ENCODE assay signal across 21 cellular contexts in genomic region chr3:14858105-14858504, GRCh38. TPM values are rescaled to one million over a fixed set of nuclear protein-coding genes. Genes with fewer than 3 reads are reported as not detected.
DNase-seq lines count a peak whose midpoint lies in the region; ATAC-seq, FAIRE-seq and TF ChIP-seq lines count a peak whose summit lies in the region.
"Had no signal": no experiment of that assay in that cellular context is flagged by ENCODE, and none has a peak within 500 bp of the region (broad histone marks: within the 10 kb centered on the region; RNA-seq: fewer than 3 reads in every experiment).

No MANE protein-coding gene starts in this region.

- TF ChIP-seq CTCF in A549 (IDR thresholded peaks at IDR 0.05), result no peak
- no peak for TF ChIP-seq CTCF in foreskin keratinocyte (conservative IDR thresholded peaks at IDR 0.05)

- CTCF ChIA-PET in A549 (lab: Yijun Ruan, JAX), result interaction anchor here (0.8 to 2.1 kb wide), 6 partner anchors 11 to 67 kb away, joined by 3 to 11 read pairs (median 4); no protein-coding TSS in a partner anchor

- peaks cover 12% of the 10 kb centered on the region; the same call in 2 of the 3 replicates for H3K9me3 ChIP-seq in A549

- H3K27ac ChIP-seq in A549, result no peak overlapping the region
- H3K27ac ChIP-seq in foreskin keratinocyte, result no peak overlapping the region
- H3K27ac ChIP-seq: 22Rv1 had no signal

- ATAC-seq in A549 (peak; percentile 17 to 39; a peak in 4 of 6 replicates), foreskin keratinocyte (peak; percentile 24), GM21367 (IDR thresholded peaks at IDR 0.05; ENCODE audit: unreplicated experiment) (no peak)

- no peak for FAIRE-seq in A549 (lab: Jason Lieb, UNC)
- FAIRE-seq: A204.1, G401.6, GM12892, GM19239, H54 had no signal

- TF ChIP-seq POLR2A in A549 (IDR thresholded peaks at IDR 0.05; ENCODE audit: low read length), result no peak

- peaks cover 5% of the 10 kb centered on the region for H3K27me3 ChIP-seq in foreskin keratinocyte

- TF ChIP-seq EP300 in A549 (IDR thresholded peaks at IDR 0.05), result no peak

- no peak overlapping the region for H3K4me2 ChIP-seq in A549

- 17% methylated on average over 1 of the region's 1 CpG for WGBS in A549 (ENCODE audit: missing lambda C conversion rate)

- no peak for TF ChIP-seq RAD21 in A549 (conservative IDR thresholded peaks at IDR 0.05 in 1 of 2, IDR thresholded peaks at IDR 0.05 in 1 of 2)

- H3K4me1 ChIP-seq in A549 (no peaks in the 10 kb centered on the region), foreskin keratinocyte (no peaks in the 10 kb centered on the region)
- H3K4me1 ChIP-seq: HAP-1 had no signal

- no peak overlapping the region for H3K4me3 ChIP-seq in A549
- H3K4me3 ChIP-seq: HAP-1 had no signal

- POLR2A ChIA-PET in A549 (lab: Yijun Ruan, JAX), result no interaction called here

- no peak for DNase-seq in A549 (ENCODE audit: low read depth in 1 of 2, low spot score in 1 of 2)
- peak; percentile 65 for DNase-seq in RPMI7951 (ENCODE audit: low read depth)
- no peak for DNase-seq in foreskin keratinocyte
- no peak for DNase-seq in activated CD4-positive, alpha-beta T cell treated with anti-CD3 and anti-CD28 coated beads, Interleukin-2, amount 50 U/mL, for 1 hour
- no peak for DNase-seq in stimulated activated naive CD4-positive, alpha-beta T cell (lab: John Stamatoyannopoulos, UW)
- DNase-seq: ACHN; C1 segment of cervical spinal cord; Calu3; CD4-positive, alpha-beta memory T cell; DMS53; DMS79 treated with DMSO at 0.1 percent for 48 hours; GOT3 had no signal

TF ChIP-seq in A549, 52 proteins besides CTCF, POLR2A, EP300 and RAD21:
- no peak for TF ChIP-seq KDM1A (IDR thresholded peaks at IDR 0.05; ENCODE audit: low read depth)
- no peak for TF ChIP-seq RFX5 (IDR thresholded peaks at IDR 0.05)
- no peak for TF ChIP-seq HEYL (CRISPR knock-in tag; IDR thresholded peaks at IDR 0.05)
- no peak for TF ChIP-seq ZFP36 (IDR thresholded peaks at IDR 0.05; ENCODE audit: borderline replicate concordance, partially characterized antibody)
- no peak for TF ChIP-seq NR3C1 (IDR thresholded peaks at IDR 0.05)
- no peak for TF ChIP-seq JUNB (IDR thresholded peaks at IDR 0.05)
- no peak for TF ChIP-seq ESRRA (IDR thresholded peaks at IDR 0.05; ENCODE audit: borderline replicate concordance, low read length)
- TF ChIP-seq, protein P1, sequence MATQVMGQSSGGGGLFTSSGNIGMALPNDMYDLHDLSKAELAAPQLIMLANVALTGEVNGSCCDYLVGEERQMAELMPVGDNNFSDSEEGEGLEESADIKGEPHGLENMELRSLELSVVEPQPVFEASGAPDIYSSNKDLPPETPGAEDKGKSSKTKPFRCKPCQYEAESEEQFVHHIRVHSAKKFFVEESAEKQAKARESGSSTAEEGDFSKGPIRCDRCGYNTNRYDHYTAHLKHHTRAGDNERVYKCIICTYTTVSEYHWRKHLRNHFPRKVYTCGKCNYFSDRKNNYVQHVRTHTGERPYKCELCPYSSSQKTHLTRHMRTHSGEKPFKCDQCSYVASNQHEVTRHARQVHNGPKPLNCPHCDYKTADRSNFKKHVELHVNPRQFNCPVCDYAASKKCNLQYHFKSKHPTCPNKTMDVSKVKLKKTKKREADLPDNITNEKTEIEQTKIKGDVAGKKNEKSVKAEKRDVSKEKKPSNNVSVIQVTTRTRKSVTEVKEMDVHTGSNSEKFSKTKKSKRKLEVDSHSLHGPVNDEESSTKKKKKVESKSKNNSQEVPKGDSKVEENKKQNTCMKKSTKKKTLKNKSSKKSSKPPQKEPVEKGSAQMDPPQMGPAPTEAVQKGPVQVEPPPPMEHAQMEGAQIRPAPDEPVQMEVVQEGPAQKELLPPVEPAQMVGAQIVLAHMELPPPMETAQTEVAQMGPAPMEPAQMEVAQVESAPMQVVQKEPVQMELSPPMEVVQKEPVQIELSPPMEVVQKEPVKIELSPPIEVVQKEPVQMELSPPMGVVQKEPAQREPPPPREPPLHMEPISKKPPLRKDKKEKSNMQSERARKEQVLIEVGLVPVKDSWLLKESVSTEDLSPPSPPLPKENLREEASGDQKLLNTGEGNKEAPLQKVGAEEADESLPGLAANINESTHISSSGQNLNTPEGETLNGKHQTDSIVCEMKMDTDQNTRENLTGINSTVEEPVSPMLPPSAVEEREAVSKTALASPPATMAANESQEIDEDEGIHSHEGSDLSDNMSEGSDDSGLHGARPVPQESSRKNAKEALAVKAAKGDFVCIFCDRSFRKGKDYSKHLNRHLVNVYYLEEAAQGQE (IDR thresholded peaks at IDR 0.05), result no peak
- no peak for TF ChIP-seq FOXS1 (CRISPR knock-in tag; IDR thresholded peaks at IDR 0.05)
- no peak for TF ChIP-seq FOSB (CRISPR knock-in tag; IDR thresholded peaks at IDR 0.05)
- no peak for TF ChIP-seq HDAC2 (IDR thresholded peaks at IDR 0.05)
- TF ChIP-seq ZNF302 (CRISPR knock-in tag; IDR thresholded peaks at IDR 0.05), result no peak
- no peak for TF ChIP-seq EHMT2 (IDR thresholded peaks at IDR 0.05; ENCODE audit: low read depth)
- no peak for TF ChIP-seq CEBPB (IDR thresholded peaks at IDR 0.05)
TF ChIP-seq in A549: peak in this region for 0.

RNA-seq across cellular contexts. Expression of gene FGD5, which starts 39.3 kb away (rescaled TPM):
- polyA plus RNA-seq in A549 (2011; rRNA removed), result 0.13 and 0.16 TPM in 2 replicates
- 0.01 and 0.03 TPM in 2 replicates for polyA plus RNA-seq in A549 (2012; cell fraction: cytosol; rRNA removed)
- polyA plus RNA-seq in A549 (2012; cell fraction: nucleus; rRNA removed), result 0.02 and 0.05 TPM in 2 replicates
- polyA plus RNA-seq in A549 (2017; fragmentation: RNase III; extraction: RNeasy Plus Mini Kit Qiagen cat#74134 plus additional on column Dnase treatment), result not detected in 3 replicates
- polyA minus RNA-seq in A549 (2011; rRNA and poly(A)+ RNA removed), result 0.12 and 0.58 TPM in 2 replicates
- total RNA-seq in RPMI7951 (2014; rRNA removed; shearing (Covaris generic)), result 5.3 and 7.9 TPM in 2 replicates
- total RNA-seq in foreskin keratinocyte, result not detected in 2 replicates
- polyA plus RNA-seq in foreskin keratinocyte, result not detected in 2 replicates
- total RNA-seq: Calu3 had no signal
- polyA plus RNA-seq: BJ; CD4-positive, alpha-beta memory T cell had no signal
